In the genomic region with DNA sequence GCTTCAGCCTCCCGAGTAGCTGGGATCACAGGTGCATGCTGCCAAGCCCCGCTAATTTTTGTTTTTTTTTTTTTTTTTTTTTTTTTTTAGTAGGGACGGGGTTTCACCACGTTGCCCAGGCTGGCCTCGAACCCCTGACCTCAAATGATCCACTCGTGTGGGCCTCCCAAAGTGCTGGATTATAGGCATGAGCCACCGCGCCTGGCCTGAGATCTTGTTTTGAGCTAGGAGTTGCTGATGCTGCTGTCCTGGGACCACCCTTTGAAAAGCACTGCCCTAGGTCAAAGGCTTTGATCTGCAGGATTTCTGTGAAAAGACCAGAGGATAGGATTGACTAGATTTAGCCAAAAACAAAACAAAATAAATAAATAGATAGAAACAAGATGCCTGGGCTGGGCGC, we compare ENCODE assay signal across 13 cellular contexts. TPM values are rescaled to one million over a fixed set of nuclear protein-coding genes. Genes with fewer than 3 reads are reported as not detected.
A peak's percentile ranks its signal among the peaks of the same experiment; 100 is the strongest.
DNase-seq lines count a peak whose midpoint lies in the region; ATAC-seq, FAIRE-seq and TF ChIP-seq lines count a peak whose summit lies in the region.
"Had no signal": no experiment of that assay in that cellular context is flagged by ENCODE, and none has a peak within 500 bp of the region (broad histone marks: within the 10 kb centered on the region; RNA-seq: fewer than 3 reads in every experiment).

No MANE protein-coding gene starts in this region.

- H3K27ac ChIP-seq in heart right ventricle (no peak overlapping the region), SU-DHL-6 (ENCODE audit: low read depth, low read length) (no peak overlapping the region), uterus (peak overlapping the region; percentile 62 to 74), kidney (ENCODE audit: low read depth in 2 of 2, low read length in 2 of 2) (no peak overlapping the region)

- H3K4me3 ChIP-seq in heart right ventricle (peak overlapping the region in 6 of 10 donors; percentile 62 to 79 (median 68)), SU-DHL-6 (ENCODE audit: insufficient read depth, low read length, poor library complexity, severe bottlenecking) (no peak overlapping the region), uterus (no peak overlapping the region), kidney (ENCODE audit: low read length in 2 of 2) (no peak overlapping the region)

- no peaks in the 10 kb centered on the region for H3K9me3 Mint-ChIP-seq in naive B cell
- H3K9me3 Mint-ChIP-seq: activated CD4-positive, alpha-beta T cell treated with anti-CD3 and anti-CD28 coated beads, Interleukin-2, amount 10 ng/mL, durations not matched to agents 24 days and 14 days; T-helper 1 cell treated with Interleukin-12 subunit alpha and Interleukin-12 subunit beta and Interleukin-4 antibody, amounts not matched to agents 30 μg/mL and 1 μg/mL, for 36 hours had no signal

- TF ChIP-seq CTCF in heart right ventricle (IDR thresholded peaks at IDR 0.05) (no peak), SU-DHL-6 (IDR thresholded peaks at IDR 0.05; ENCODE audit: insufficient read depth, low read length, poor library complexity, severe bottlenecking) (no peak), uterus (IDR thresholded peaks at IDR 0.05) (no peak), kidney (IDR thresholded peaks at IDR 0.05; ENCODE audit: borderline replicate concordance, extremely low read depth, insufficient read depth) (no peak)

- H3K9me2 ChIP-seq in SU-DHL-6 (replicated peaks; ENCODE audit: insufficient read depth, low read length) = no peaks in the 10 kb centered on the region

- H2AFZ ChIP-seq in SU-DHL-6 (ENCODE audit: low read depth, low read length, severe bottlenecking) = peak overlapping the region; percentile 99

- peaks cover 31 to 43% (median 39%) of the 10 kb centered on the region in 3 donors for H3K4me1 Mint-ChIP-seq in naive B cell

- intact Hi-C loops in heart right ventricle (cut with DNase I) = loop anchor here in 2 of 10 donors (5.0 kb wide), 3 partner anchors 51 to 106 kb away; no protein-coding TSS in a partner anchor
- intact Hi-C loops in left cardiac atrium (cut with DNase I) = no loop called here
- intact Hi-C loops in uterus (cut with DNase I; ENCODE audit: low total_unique reads) = no loop called here
- intact Hi-C loops in kidney (cut with DNase I) = no loop called here

- peaks cover 0 to 9% (median 0%) of the 10 kb centered on the region in 7 donors for H3K27me3 ChIP-seq in heart right ventricle
- H3K27me3 ChIP-seq in SU-DHL-6 (ENCODE audit: low read length) = no peaks in the 10 kb centered on the region
- H3K27me3 ChIP-seq in uterus = no peaks in the 10 kb centered on the region
- H3K27me3 ChIP-seq: Peyer's patch, vagina had no signal

- ATAC-seq in heart right ventricle = no peak
- ATAC-seq in left cardiac atrium = no peak
- no peak for ATAC-seq in naive B cell (ENCODE audit: low read depth in 2 of 2)

- peaks cover 8% of the 10 kb centered on the region for H3K79me2 ChIP-seq in SU-DHL-6 (ENCODE audit: insufficient read depth, low read length)

- peak overlapping the region; percentile 81; the same call in 1 of the 2 replicates for H3K9ac ChIP-seq in SU-DHL-6 (ENCODE audit: low read length)
- H3K9ac ChIP-seq in kidney (ENCODE audit: low read length in 2 of 2) = peak overlapping the region in 1 of 2 donors; percentile 48

- H4K20me1 ChIP-seq in SU-DHL-6 (ENCODE audit: low read depth, low read length) = no peaks in the 10 kb centered on the region

- H3K36me3 ChIP-seq in heart right ventricle (peaks cover 0 to 4% (median 0%) of the 10 kb centered on the region in 9 donors), SU-DHL-6 (ENCODE audit: low read length) (no peaks in the 10 kb centered on the region), uterus (no peaks in the 10 kb centered on the region), kidney (ENCODE audit: control insufficient read depth in 1 of 2, insufficient read depth in 2 of 2, low read length in 2 of 2) (no peaks in the 10 kb centered on the region)
- H3K36me3 ChIP-seq: Peyer's patch, vagina had no signal

- DNase-seq in heart right ventricle (no peak), left cardiac atrium (no peak), naive B cell (no peak), uterus (no peak), AML-193 (lab: John Stamatoyannopoulos, UW) (no peak), hepatic stellate cell (ENCODE audit: low spot score) (no peak), kidney (no peak)

- H3K4me3 Mint-ChIP-seq in naive B cell = peak overlapping the region in 5 of 8 donors; percentile 21 to 99 (median 98)

- H3K36me3 Mint-ChIP-seq in naive B cell = no peaks in the 10 kb centered on the region

- peaks cover 2 to 19% (median 9%) of the 10 kb centered on the region in 3 donors for H3K27me3 Mint-ChIP-seq in naive B cell

- peak overlapping the region; percentile 73 for H3K4me2 ChIP-seq in SU-DHL-6 (ENCODE audit: low read depth, low read length, poor library complexity, severe bottlenecking)

- peaks cover 2 to 37% (median 15%) of the 10 kb centered on the region in 9 donors for H3K4me1 ChIP-seq in heart right ventricle
- H3K4me1 ChIP-seq in uterus = peaks cover 0 to 3% of the 10 kb centered on the region in 2 donors
- H3K4me1 ChIP-seq in kidney (ENCODE audit: control insufficient read depth in 1 of 2, insufficient read depth in 1 of 2, low read depth in 1 of 2, low read length in 2 of 2) = peaks cover 3 to 5% of the 10 kb centered on the region in 2 donors

- H3K27ac Mint-ChIP-seq in naive B cell = no peak overlapping the region

- no peaks in the 10 kb centered on the region for H3K9me3 ChIP-seq in heart right ventricle
- no peaks in the 10 kb centered on the region for H3K9me3 ChIP-seq in SU-DHL-6 (ENCODE audit: insufficient read depth, low read length)
- H3K9me3 ChIP-seq in uterus = no peaks in the 10 kb centered on the region
- no peaks in the 10 kb centered on the region for H3K9me3 ChIP-seq in kidney (ENCODE audit: control insufficient read depth in 1 of 2, low read length in 2 of 2)
- H3K9me3 ChIP-seq: Peyer's patch, vagina had no signal

- 83 to 84% methylated on average over 9 of the region's 9 CpGs for WGBS in heart right ventricle, 2 donors

- no peak for TF ChIP-seq POLR2A in uterus (IDR thresholded peaks at IDR 0.05)

- no peak for FAIRE-seq in kidney (lab: Jason Lieb, UNC)
- FAIRE-seq: bronchial epithelial cell had no signal

- no peaks in the 10 kb centered on the region; the same call in 1 of the 2 replicates for H3F3A ChIP-seq in SU-DHL-6 (ENCODE audit: insufficient read depth)

RNA-seq across cellular contexts. Expression of a gene that starts 0.8 kb away (rescaled TPM):
- total RNA-seq in heart right ventricle = 10 to 100 TPM in 1 of 10 donors, 1 to 10 TPM in 9; 3.9 to 11.3 (median 7.1) TPM
- 1 to 10 TPM; 2.4 to 4.5 TPM for polyA plus RNA-seq in heart right ventricle
- total RNA-seq in left cardiac atrium = 10 to 100 TPM; 11.3 to 11.7 TPM
- polyA plus RNA-seq in naive B cell (ENCODE audit: low read depth in 6 of 6) = 10 to 100 TPM in 5 of 6 donors, 1 to 10 TPM in 1; 8.5 to 15.2 (median 12.1) TPM
- total RNA-seq in uterus = 10 to 100 TPM in 3 of 4 donors, 1 to 10 TPM in 1; 5.4 to 56.2 (median 21.0) TPM
- total RNA-seq in kidney = 37.2 TPM
- polyA plus RNA-seq in kidney (ENCODE audit: insufficient read depth, low read depth, low replicate concordance) = 19.7 TPM

Comparison
In these comparisons a context has a peak if more than half of its experiments do, and no peak if none do; other contexts are left out.
1. H3K27ac ChIP-seq: peak in uterus (2 of 2); none in heart right ventricle (0 of 10), SU-DHL-6 (single experiment) and kidney (0 of 2).
2. H3K4me3 ChIP-seq: peak in heart right ventricle (6 of 10); none in SU-DHL-6 (single experiment), uterus (0 of 2) and kidney (0 of 2).